ENCODE assay signal across 1 cellular context in genomic region chr12:89160716-89161123, GRCh38.
TF ChIP-seq lines count a peak whose summit lies in the region.

No MANE protein-coding gene starts in this region.

TF ChIP-seq in K562, 482 proteins besides CTCF, POLR2A, EP300 and RAD21 (continued from another document):
- TF ChIP-seq CHD4 (IDR thresholded peaks at IDR 0.05; ENCODE audit: insufficient read depth, insufficient replicate concordance, low read depth, low read length, poor library complexity, severe bottlenecking), result no peak
- no peak for TF ChIP-seq ZNF75A (CRISPR knock-in tag; IDR thresholded peaks at IDR 0.05)
TF ChIP-seq in K562: peak in this region for 6.
